12 cellular contexts compared by ENCODE assay signal in the genomic region with DNA sequence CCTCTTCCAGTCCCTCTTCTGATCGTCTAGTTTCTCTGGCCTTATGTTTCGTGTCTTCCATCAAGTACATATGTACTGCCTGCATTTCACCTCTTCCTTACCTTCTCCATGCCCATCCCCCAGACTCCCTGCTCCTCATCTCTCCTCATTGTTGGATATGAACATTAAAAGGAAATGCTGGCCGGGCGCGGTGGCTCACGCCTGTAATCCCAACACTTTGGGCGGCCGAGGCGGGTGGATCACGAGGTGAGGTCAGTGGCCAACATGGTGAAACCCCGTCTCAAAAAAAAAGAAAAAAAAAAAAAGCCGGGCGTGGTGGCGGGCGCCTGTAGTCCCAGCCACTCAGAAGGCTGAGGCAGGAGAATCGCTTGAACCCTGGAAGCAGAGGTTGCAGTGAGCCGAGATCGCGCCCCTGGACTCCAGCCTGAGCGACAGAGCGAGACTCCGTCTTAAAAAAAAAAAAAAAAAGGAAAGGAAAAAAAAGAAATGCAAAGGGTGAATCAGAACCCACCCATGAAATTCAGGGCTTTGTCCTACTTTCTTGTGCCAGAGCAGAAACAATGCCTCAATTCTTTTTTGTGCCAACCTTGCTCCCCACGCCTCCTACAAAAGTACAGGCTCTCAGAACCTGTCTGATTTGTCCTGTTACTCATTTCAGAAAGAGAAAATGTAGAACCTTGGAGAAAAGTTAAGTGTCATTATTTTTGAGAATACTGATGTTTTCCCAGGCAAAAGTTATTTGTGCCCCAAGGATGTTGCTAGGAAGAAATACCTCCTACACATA. TPM values are rescaled to one million over a fixed set of nuclear protein-coding genes. Genes with fewer than 3 reads are reported as not detected.
DNase-seq lines count a peak whose midpoint lies in the region; ATAC-seq lines count a peak whose summit lies in the region.
"Had no signal": no experiment of that assay in that cellular context is flagged by ENCODE, and none has a peak within 500 bp of the region (broad histone marks: within the 10 kb centered on the region; RNA-seq: fewer than 3 reads in every experiment).

No MANE protein-coding gene starts in this region.

- ATAC-seq in activated CD8-positive, alpha-beta memory T cell treated with anti-CD3 and anti-CD28 coated beads, Interleukin-2, amount 10 ng/mL, durations not matched to agents 7 days and 5 days: no peak
- ATAC-seq in activated T-helper 17 cell treated with anti-CD3 and anti-CD28 coated beads, Interleukin-2, amount 50 U/mL, for 72 hours (replicated peaks): no peak
- ATAC-seq in stimulated activated naive B cell treated with anti-CD40 and anti-IgM and Interleukin-4, amounts not matched to agents 10 μg/mL and 1 μg/mL and 100 μg/mL, for 72 hours (replicated peaks): no peak
- ATAC-seq in GM18867 (IDR thresholded peaks at IDR 0.05; ENCODE audit: unreplicated experiment): no peak
- ATAC-seq: upper lobe of right lung had no signal

- H3K9me3 Mint-ChIP-seq in activated CD8-positive, alpha-beta memory T cell treated with anti-CD3 and anti-CD28 coated beads, Interleukin-2, amount 10 ng/mL, durations not matched to agents 7 days and 5 days (ENCODE audit: low read depth): no peaks in the 10 kb centered on the region
- no peaks in the 10 kb centered on the region for H3K9me3 Mint-ChIP-seq in activated T-helper 17 cell treated with anti-CD3 and anti-CD28 coated beads, Interleukin-2, amount 50 U/mL, for 72 hours
- no peaks in the 10 kb centered on the region for H3K9me3 Mint-ChIP-seq in immature natural killer cell
- peaks cover 0 to 7% of the 10 kb centered on the region in 2 donors for H3K9me3 Mint-ChIP-seq in stimulated activated naive B cell treated with anti-CD40 and anti-IgM and Interleukin-4, amounts not matched to agents 10 μg/mL and 1 μg/mL and 100 μg/mL, for 72 hours

- H3K36me3 Mint-ChIP-seq in activated CD8-positive, alpha-beta memory T cell treated with anti-CD3 and anti-CD28 coated beads, Interleukin-2, amount 10 ng/mL, durations not matched to agents 7 days and 5 days: peaks cover 14% of the 10 kb centered on the region
- H3K36me3 Mint-ChIP-seq in activated T-helper 17 cell treated with anti-CD3 and anti-CD28 coated beads, Interleukin-2, amount 50 U/mL, for 72 hours (ENCODE audit: low read depth): peaks cover 34% of the 10 kb centered on the region
- H3K36me3 Mint-ChIP-seq in immature natural killer cell: no peaks in the 10 kb centered on the region
- peaks cover 2 to 4% of the 10 kb centered on the region in 2 donors for H3K36me3 Mint-ChIP-seq in stimulated activated naive B cell treated with anti-CD40 and anti-IgM and Interleukin-4, amounts not matched to agents 10 μg/mL and 1 μg/mL and 100 μg/mL, for 72 hours

- peak overlapping the region; percentile 3 for H3K27ac Mint-ChIP-seq in activated CD8-positive, alpha-beta memory T cell treated with anti-CD3 and anti-CD28 coated beads, Interleukin-2, amount 10 ng/mL, durations not matched to agents 7 days and 5 days
- H3K27ac Mint-ChIP-seq in activated T-helper 17 cell treated with anti-CD3 and anti-CD28 coated beads, Interleukin-2, amount 50 U/mL, for 72 hours: no peak overlapping the region
- peak overlapping the region in 4 of 6 donors; percentile 34 to 81 (median 74) for H3K27ac Mint-ChIP-seq in immature natural killer cell
- peak overlapping the region; percentile 85 for H3K27ac Mint-ChIP-seq in stimulated activated naive B cell treated with anti-CD40 and anti-IgM and Interleukin-4, amounts not matched to agents 10 μg/mL and 1 μg/mL and 100 μg/mL, for 72 hours

- H3K4me3 Mint-ChIP-seq in activated CD8-positive, alpha-beta memory T cell treated with anti-CD3 and anti-CD28 coated beads, Interleukin-2, amount 10 ng/mL, durations not matched to agents 7 days and 5 days: peak overlapping the region; percentile 29
- peak overlapping the region; percentile 90 for H3K4me3 Mint-ChIP-seq in activated T-helper 17 cell treated with anti-CD3 and anti-CD28 coated beads, Interleukin-2, amount 50 U/mL, for 72 hours
- H3K4me3 Mint-ChIP-seq in immature natural killer cell: peak overlapping the region; percentile 64 to 94 (median 86)
- H3K4me3 Mint-ChIP-seq in stimulated activated naive B cell treated with anti-CD40 and anti-IgM and Interleukin-4, amounts not matched to agents 10 μg/mL and 1 μg/mL and 100 μg/mL, for 72 hours: peak overlapping the region; percentile 65 to 87

- H3K27me3 Mint-ChIP-seq in activated CD8-positive, alpha-beta memory T cell treated with anti-CD3 and anti-CD28 coated beads, Interleukin-2, amount 10 ng/mL, durations not matched to agents 7 days and 5 days: peaks cover 6% of the 10 kb centered on the region
- no peaks in the 10 kb centered on the region for H3K27me3 Mint-ChIP-seq in activated T-helper 17 cell treated with anti-CD3 and anti-CD28 coated beads, Interleukin-2, amount 50 U/mL, for 72 hours
- peaks cover 4 to 11% (median 11%) of the 10 kb centered on the region in 3 donors for H3K27me3 Mint-ChIP-seq in immature natural killer cell (ENCODE audit: low read depth in 3 of 3)
- no peaks in the 10 kb centered on the region for H3K27me3 Mint-ChIP-seq in stimulated activated naive B cell treated with anti-CD40 and anti-IgM and Interleukin-4, amounts not matched to agents 10 μg/mL and 1 μg/mL and 100 μg/mL, for 72 hours

- H3K4me1 Mint-ChIP-seq in activated CD8-positive, alpha-beta memory T cell treated with anti-CD3 and anti-CD28 coated beads, Interleukin-2, amount 10 ng/mL, durations not matched to agents 7 days and 5 days: peaks cover 31% of the 10 kb centered on the region
- H3K4me1 Mint-ChIP-seq in activated T-helper 17 cell treated with anti-CD3 and anti-CD28 coated beads, Interleukin-2, amount 50 U/mL, for 72 hours: peaks cover 10% of the 10 kb centered on the region
- peaks cover 24 to 37% of the 10 kb centered on the region in 2 donors for H3K4me1 Mint-ChIP-seq in immature natural killer cell
- peaks cover 22 to 39% of the 10 kb centered on the region in 2 donors for H3K4me1 Mint-ChIP-seq in stimulated activated naive B cell treated with anti-CD40 and anti-IgM and Interleukin-4, amounts not matched to agents 10 μg/mL and 1 μg/mL and 100 μg/mL, for 72 hours

- no peak for DNase-seq in activated CD8-positive, alpha-beta memory T cell treated with anti-CD3 and anti-CD28 coated beads, Interleukin-2, amount 10 ng/mL, durations not matched to agents 7 days and 5 days
- no peak for DNase-seq in activated CD8-positive, alpha-beta memory T cell treated with anti-CD3 and anti-CD28 coated beads, Interleukin-2, amount 50 U/mL, for 4 hours
- DNase-seq in immature natural killer cell: no peak
- no peak for DNase-seq in stimulated activated naive B cell treated with anti-CD40 and anti-IgM and Interleukin-4, amounts not matched to agents 10 μg/mL and 1 μg/mL and 100 μg/mL, for 72 hours
- DNase-seq in NCI-H526 treated with DMSO at 0.1 percent for 48 hours (lab: John Stamatoyannopoulos, UW): no peak
- DNase-seq in Kasumi-1 (lab: John Stamatoyannopoulos, UW): no peak
- DNase-seq: activated effector memory CD4-positive, alpha-beta T cell treated with anti-CD3 and anti-CD28 coated beads, Interleukin-2, amount 50 U/mL, for 16 hours; KG1; NCI-H1694; upper lobe of right lung had no signal

- CTCF ChIA-PET in activated CD8-positive, alpha-beta memory T cell treated with anti-CD3 and anti-CD28 coated beads, Interleukin-2, amount 10 ng/mL, durations not matched to agents 7 days and 5 days (lab: Charles Lee): no interaction called here

RNA-seq across cellular contexts. Expression of a gene that starts 1.5 kb away (rescaled TPM):
- 10 to 100 TPM; 39.8 to 56.0 TPM for total RNA-seq in activated CD8-positive, alpha-beta memory T cell treated with anti-CD3 and anti-CD28 coated beads, Interleukin-2, amount 10 ng/mL, durations not matched to agents 7 days and 5 days
- 10 to 100 TPM; 63.7 to 70.4 TPM for total RNA-seq in activated T-helper 17 cell treated with anti-CD3 and anti-CD28 coated beads, Interleukin-2, amount 50 U/mL, for 72 hours
- polyA plus RNA-seq in immature natural killer cell: 10 to 100 TPM; 63.1 to 90.6 (median 66.2) TPM

Comparison
In these comparisons a context has a peak if more than half of its experiments do, and no peak if none do; other contexts are left out.
1. H3K4me3 Mint-ChIP-seq: peak in every context shown above with its lines; median percentile 90 in activated T-helper 17 cell treated with anti-CD3 and anti-CD28 coated beads, Interleukin-2, amount 50 U/mL, for 72 hours; 86 in immature natural killer cell; 76 in stimulated activated naive B cell treated with anti-CD40 and anti-IgM and Interleukin-4, amounts not matched to agents 10 μg/mL and 1 μg/mL and 100 μg/mL, for 72 hours; 29 in activated CD8-positive, alpha-beta memory T cell treated with anti-CD3 and anti-CD28 coated beads, Interleukin-2, amount 10 ng/mL, durations not matched to agents 7 days and 5 days.